ENCODE assay signal across 25 cellular contexts in the genomic region with DNA sequence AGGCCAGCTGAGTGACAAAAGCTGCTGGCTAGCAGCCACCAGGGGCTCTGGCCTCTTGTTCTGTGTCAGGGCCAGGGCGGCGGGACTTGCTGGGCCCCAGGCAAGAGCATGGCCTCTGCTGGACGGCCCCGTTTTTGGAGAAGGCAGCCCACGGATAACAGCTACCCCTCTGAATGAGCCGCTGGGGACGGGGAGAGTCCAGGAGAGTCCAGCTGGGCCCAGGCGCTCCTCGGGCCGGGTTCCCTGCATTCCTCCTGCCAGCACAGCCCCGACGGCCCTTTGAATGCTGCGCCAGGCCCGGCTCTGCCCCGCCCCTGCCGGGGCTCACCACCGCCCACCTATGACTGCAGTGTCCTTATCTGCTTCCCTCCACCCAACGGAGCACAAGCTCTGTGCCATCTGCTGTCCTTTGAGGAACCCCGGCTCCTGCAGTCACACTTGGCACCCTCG. TPM values are rescaled to one million over a fixed set of nuclear protein-coding genes. Genes with fewer than 3 reads are reported as not detected.
DNase-seq lines count a peak whose midpoint lies in the region; ATAC-seq, FAIRE-seq and TF ChIP-seq lines count a peak whose summit lies in the region.
"Had no signal": no experiment of that assay in that cellular context is flagged by ENCODE, and none has a peak within 500 bp of the region (broad histone marks: within the 10 kb centered on the region; RNA-seq: fewer than 3 reads in every experiment).

No MANE protein-coding gene starts in this region.

- intact Hi-C loops in endothelial cell of umbilical vein (cut with micrococcal nuclease), result loop anchor here (2.0 kb wide), 1 partner anchor 57 kb away; no protein-coding TSS in a partner anchor

- H3K9me3 ChIP-seq in RWPE2 (ENCODE audit: severe bottlenecking) (no peaks in the 10 kb centered on the region), endothelial cell of umbilical vein (replicated peaks; ENCODE audit: control insufficient read depth, insufficient read depth, low read length) (no peaks in the 10 kb centered on the region)
- H3K9me3 ChIP-seq: upper lobe of left lung had no signal

- DNase-seq in activated naive CD8-positive, alpha-beta T cell treated with anti-CD3 and anti-CD28 coated beads, Interleukin-2, amount 50 U/mL, for 24 hours, result no peak
- DNase-seq in activated naive CD8-positive, alpha-beta T cell treated with anti-CD3 and anti-CD28 coated beads for 36 hours, result no peak
- DNase-seq in RWPE2 (ENCODE audit: low spot score) (no peak), endothelial cell of umbilical vein (ENCODE audit: low read depth, low spot score) (no peak), osteocyte (ENCODE audit: extremely low spot score, unreplicated experiment) (no peak), GM12892 (ENCODE audit: insufficient read length) (no peak)
- DNase-seq: ACHN; activated CD8-positive, alpha-beta memory T cell treated with anti-CD3 and anti-CD28 coated beads for 24 hours; activated naive CD8-positive, alpha-beta T cell treated with anti-CD3 and anti-CD28 coated beads, Interleukin-2, amount 10 ng/mL, durations not matched to agents 7 days and 5 days; DMS153; effector memory CD8-positive, alpha-beta T cell; kidney glomerular epithelial cell; NCI-H1694; NCI-H69; retina; RPMI8226 had no signal

- ATAC-seq in activated naive CD8-positive, alpha-beta T cell treated with anti-CD3 and anti-CD28 coated beads, Interleukin-2, amount 50 U/mL, for 24 hours, result no peak
- no peak for ATAC-seq in RWPE2 (ENCODE audit: low read depth)
- ATAC-seq in HG02840 (IDR thresholded peaks at IDR 0.05; ENCODE audit: low FRiP score, unreplicated experiment), result no peak
- ATAC-seq in HG02763 (IDR thresholded peaks at IDR 0.05; ENCODE audit: unreplicated experiment), result no peak
- ATAC-seq: effector memory CD8-positive, alpha-beta T cell had no signal

- no peaks in the 10 kb centered on the region for H3K9me1 ChIP-seq in endothelial cell of umbilical vein (replicated peaks; ENCODE audit: control insufficient read depth, extremely low read depth, insufficient read depth, low read length)

- H3K36me3 ChIP-seq in RWPE2 (ENCODE audit: low read depth) (peaks cover 100% of the 10 kb centered on the region), endothelial cell of umbilical vein (ENCODE audit: control insufficient read depth in 2 of 2, extremely low read depth in 1 of 2, insufficient read depth in 2 of 2, low read length in 2 of 2) (peaks cover 3 to 8% of the 10 kb centered on the region in 2 experiments)

- dilution Hi-C loops in endothelial cell of umbilical vein (cut with MboI; ENCODE audit: extremely low pct_ligation_motif_present, low sequenced_read_pairs), result no loop called here

- H3K9me3 Mint-ChIP-seq in activated naive CD8-positive, alpha-beta T cell treated with anti-CD3 and anti-CD28 coated beads, Interleukin-2, amount 50 U/mL, for 24 hours, result no peaks in the 10 kb centered on the region
- H3K9me3 Mint-ChIP-seq in activated naive CD8-positive, alpha-beta T cell treated with anti-CD3 and anti-CD28 coated beads for 36 hours, result no peaks in the 10 kb centered on the region
- no peaks in the 10 kb centered on the region for H3K9me3 Mint-ChIP-seq in osteocyte (ENCODE audit: unreplicated experiment)
- H3K9me3 Mint-ChIP-seq: activated naive CD8-positive, alpha-beta T cell treated with anti-CD3 and anti-CD28 coated beads, Interleukin-2, amount 10 ng/mL, durations not matched to agents 7 days and 5 days; activated T-helper 2 cell treated with anti-CD3 and anti-CD28 coated beads, Interferon-gamma antibody, Interleukin-2, Interleukin-4, amounts not matched to agents 10 μg/mL and 5 μg/mL and 100 μg/mL, durations not matched to agents 14 hours and 24 hours and 36 hours; CD14-positive monocyte; effector memory CD8-positive, alpha-beta T cell; memory B cell had no signal

- CTCF ChIA-PET in endothelial cell of umbilical vein (lab: Charles Lee), result interaction anchor here (0.6 to 10.5 kb wide), 7 partner anchors 8 to 56 kb away, joined by 3 to 177 read pairs (median 13); no protein-coding TSS in a partner anchor

- H3K27ac ChIP-seq in RWPE2 (ENCODE audit: poor library complexity, severe bottlenecking), result peak overlapping the region; percentile 65
- peak overlapping the region; percentile 93 for H3K27ac ChIP-seq in endothelial cell of umbilical vein (ENCODE audit: insufficient read depth, low read depth, low read length)
- H3K27ac ChIP-seq: KMS-11, upper lobe of left lung had no signal

- no peaks in the 10 kb centered on the region for H3K79me2 ChIP-seq in endothelial cell of umbilical vein (ENCODE audit: control insufficient read depth, insufficient read depth, low read length)

- H3K27me3 Mint-ChIP-seq in activated naive CD8-positive, alpha-beta T cell treated with anti-CD3 and anti-CD28 coated beads, Interleukin-2, amount 50 U/mL, for 24 hours, result no peaks in the 10 kb centered on the region
- no peaks in the 10 kb centered on the region for H3K27me3 Mint-ChIP-seq in activated naive CD8-positive, alpha-beta T cell treated with anti-CD3 and anti-CD28 coated beads for 36 hours
- no peaks in the 10 kb centered on the region for H3K27me3 Mint-ChIP-seq in osteocyte (ENCODE audit: unreplicated experiment)
- H3K27me3 Mint-ChIP-seq: activated naive CD8-positive, alpha-beta T cell treated with anti-CD3 and anti-CD28 coated beads, Interleukin-2, amount 10 ng/mL, durations not matched to agents 7 days and 5 days; effector memory CD8-positive, alpha-beta T cell; memory B cell had no signal

- H3K4me1 Mint-ChIP-seq in activated naive CD8-positive, alpha-beta T cell treated with anti-CD3 and anti-CD28 coated beads, Interleukin-2, amount 50 U/mL, for 24 hours, result peaks cover 5% of the 10 kb centered on the region
- H3K4me1 Mint-ChIP-seq in activated naive CD8-positive, alpha-beta T cell treated with anti-CD3 and anti-CD28 coated beads for 36 hours, result no peaks in the 10 kb centered on the region
- peaks cover 55% of the 10 kb centered on the region for H3K4me1 Mint-ChIP-seq in osteocyte (ENCODE audit: unreplicated experiment)

- H3K27me3 ChIP-seq in RWPE2 (ENCODE audit: insufficient read depth, poor library complexity, severe bottlenecking), result no peaks in the 10 kb centered on the region
- no peaks in the 10 kb centered on the region for H3K27me3 ChIP-seq in endothelial cell of umbilical vein (ENCODE audit: control insufficient read depth in 2 of 2, insufficient read depth in 2 of 2, low read length in 2 of 2)
- H3K27me3 ChIP-seq: upper lobe of left lung had no signal

- H3K4me2 ChIP-seq in endothelial cell of umbilical vein (ENCODE audit: insufficient read depth, low read length), result no peak overlapping the region
- H3K4me2 ChIP-seq: KMS-11 had no signal

- H3K4me1 ChIP-seq in RWPE2 (ENCODE audit: insufficient read depth, poor library complexity, severe bottlenecking) (peaks cover 3% of the 10 kb centered on the region), endothelial cell of umbilical vein (ENCODE audit: control insufficient read depth, extremely low read depth, insufficient read depth, low read length) (peaks cover 30% of the 10 kb centered on the region)

- peak overlapping the region; percentile 18 for H3K27ac Mint-ChIP-seq in activated naive CD8-positive, alpha-beta T cell treated with anti-CD3 and anti-CD28 coated beads, Interleukin-2, amount 50 U/mL, for 24 hours
- no peak overlapping the region for H3K27ac Mint-ChIP-seq in activated naive CD8-positive, alpha-beta T cell treated with anti-CD3 and anti-CD28 coated beads for 36 hours
- H3K27ac Mint-ChIP-seq in osteocyte (ENCODE audit: unreplicated experiment), result peak overlapping the region; percentile 93
- H3K27ac Mint-ChIP-seq: activated T-helper 2 cell treated with anti-CD3 and anti-CD28 coated beads, Interferon-gamma antibody, Interleukin-2, Interleukin-4, amounts not matched to agents 10 μg/mL and 5 μg/mL and 100 μg/mL, durations not matched to agents 14 hours and 24 hours and 36 hours; memory B cell had no signal

- POLR2A ChIA-PET in endothelial cell of umbilical vein (lab: Charles Lee), result interaction anchor here (1.6 to 1.8 kb wide), 2 partner anchors 33 to 56 kb away, joined by 11 to 12 read pairs; a partner anchor contains a TSS

- no TSS peak for BruUV-seq in endothelial cell of umbilical vein (replicated peaks; lab: Mats Ljungman, UMichigan)

- H3K4me3 ChIP-seq in RWPE2 (ENCODE audit: severe bottlenecking), result no peak overlapping the region
- H3K4me3 ChIP-seq in endothelial cell of umbilical vein (replicated peaks in 1 of 3; ENCODE audit: insufficient read depth in 1 of 3, low read depth in 1 of 3, low read length in 3 of 3), result no peak overlapping the region
- H3K4me3 ChIP-seq: upper lobe of left lung had no signal

- no peak overlapping the region for H2AFZ ChIP-seq in endothelial cell of umbilical vein (ENCODE audit: low read depth, low read length)

- FAIRE-seq in endothelial cell of umbilical vein (lab: Jason Lieb, UNC), result no peak
- FAIRE-seq in GM12892 (lab: Jason Lieb, UNC), result no peak
- FAIRE-seq: G401.6, H54 had no signal

- H3K36me3 Mint-ChIP-seq in activated naive CD8-positive, alpha-beta T cell treated with anti-CD3 and anti-CD28 coated beads, Interleukin-2, amount 50 U/mL, for 24 hours (ENCODE audit: low read depth), result peaks cover 50% of the 10 kb centered on the region
- peaks cover 21% of the 10 kb centered on the region for H3K36me3 Mint-ChIP-seq in activated naive CD8-positive, alpha-beta T cell treated with anti-CD3 and anti-CD28 coated beads for 36 hours
- H3K36me3 Mint-ChIP-seq in osteocyte (ENCODE audit: unreplicated experiment), result peaks cover 29% of the 10 kb centered on the region

- H3K4me3 Mint-ChIP-seq in activated naive CD8-positive, alpha-beta T cell treated with anti-CD3 and anti-CD28 coated beads, Interleukin-2, amount 50 U/mL, for 24 hours, result no peak overlapping the region
- H3K4me3 Mint-ChIP-seq in activated naive CD8-positive, alpha-beta T cell treated with anti-CD3 and anti-CD28 coated beads for 36 hours, result no peak overlapping the region
- H3K4me3 Mint-ChIP-seq in osteocyte (ENCODE audit: unreplicated experiment), result no peak overlapping the region
- H3K4me3 Mint-ChIP-seq: activated naive CD8-positive, alpha-beta T cell treated with anti-CD3 and anti-CD28 coated beads, Interleukin-2, amount 10 ng/mL, durations not matched to agents 7 days and 5 days; CD14-positive monocyte; memory B cell had no signal

- TF ChIP-seq POLR2A in endothelial cell of umbilical vein (IDR thresholded peaks at IDR 0.05; ENCODE audit: low read depth, low read length), result no peak
- no peak for TF ChIP-seq POLR2A in GM12892 (IDR thresholded peaks at IDR 0.05; ENCODE audit: low read depth, low read length)

- no peaks in the 10 kb centered on the region for H4K20me1 ChIP-seq in endothelial cell of umbilical vein (replicated peaks; ENCODE audit: control insufficient read depth, extremely low read depth, insufficient read depth, low read length)

- no peak overlapping the region for H3K9ac ChIP-seq in endothelial cell of umbilical vein (replicated peaks; ENCODE audit: extremely low read depth, insufficient read depth, low read length)
- H3K9ac ChIP-seq: KMS-11 had no signal

- no peak for TF ChIP-seq CTCF in RWPE2 (IDR thresholded peaks at IDR 0.05; ENCODE audit: poor library complexity, severe bottlenecking)
- TF ChIP-seq CTCF in endothelial cell of umbilical vein (IDR thresholded peaks at IDR 0.05; ENCODE audit: extremely low read depth in 1 of 2, insufficient read depth in 1 of 2, low read depth in 1 of 2, low read length in 2 of 2), result no peak
- no peak for TF ChIP-seq CTCF in osteocyte (IDR thresholded peaks at IDR 0.05)

RNA-seq across cellular contexts. Expression of a gene that starts 33.4 kb away (rescaled TPM):
- total RNA-seq in activated naive CD8-positive, alpha-beta T cell treated with anti-CD3 and anti-CD28 coated beads for 36 hours, result 100 to 1,000 TPM; 298 to 301 TPM
- total RNA-seq in endothelial cell of umbilical vein, result 29.2 and 30.7 TPM in 2 replicates
- polyA plus RNA-seq in endothelial cell of umbilical vein, result 14.1 and 17.3 TPM in 2 replicates
- polyA plus RNA-seq in endothelial cell of umbilical vein (2011; cell fraction: cytosol; rRNA removed), result 12.0 and 13.4 TPM in 2 replicates
- 13.8 and 16.1 TPM in 2 replicates for polyA plus RNA-seq in endothelial cell of umbilical vein (2011; cell fraction: nucleus; rRNA removed)
- 16.2 and 20.4 TPM in 2 replicates for polyA plus RNA-seq in endothelial cell of umbilical vein (2012)
- 10.3 and 12.3 TPM in 2 replicates for polyA minus RNA-seq in endothelial cell of umbilical vein
- 232 TPM for polyA minus RNA-seq in endothelial cell of umbilical vein (2011; cell fraction: cytosol; rRNA and poly(A)+ RNA removed)
- polyA minus RNA-seq in endothelial cell of umbilical vein (2011; cell fraction: nucleus; rRNA and poly(A)+ RNA removed), result 9.2 and 14.2 TPM in 2 replicates
- total RNA-seq in osteocyte, result 127 and 133 TPM in 2 replicates
- 17.1 TPM for polyA plus RNA-seq in GM12892 (2012; ENCODE audit: missing spikeins)
